ENCODE assay signal across 32 cellular contexts in the genomic region with DNA sequence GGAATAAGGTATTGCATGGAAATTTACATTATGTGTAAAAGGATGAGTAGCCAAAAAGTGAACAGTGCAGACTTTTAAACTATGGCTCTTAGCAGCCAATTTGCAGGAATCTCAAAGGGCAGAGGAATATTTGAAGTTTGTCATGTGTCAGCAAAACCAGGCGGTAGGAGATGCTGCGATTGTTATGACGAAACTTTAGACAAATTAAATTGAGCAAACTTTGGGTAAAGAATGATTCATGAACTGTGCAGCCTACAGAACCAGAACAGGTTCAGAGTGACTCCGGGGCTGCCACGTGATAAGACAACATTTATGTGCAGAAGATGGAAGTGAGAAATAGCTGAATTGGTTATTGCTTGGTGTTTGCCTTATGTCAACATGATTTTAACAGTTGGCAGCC.
"Had no signal": no experiment of that assay in that cellular context is flagged by ENCODE, and none has a peak within 500 bp of the region (broad histone marks: within the 10 kb centered on the region; RNA-seq: fewer than 3 reads in every experiment).

No MANE protein-coding gene starts in this region.

- H3K4me3 ChIP-seq: body of pancreas, cardiac muscle cell, coronary artery, dorsolateral prefrontal cortex, skin epidermis, testis had no signal

- H3K4me1 ChIP-seq: testis had no signal

- H3K27me3 ChIP-seq: body of pancreas, cardiac muscle cell, neutrophil, testis had no signal

- H3K36me3 ChIP-seq: cardiac muscle cell, neutrophil had no signal

- FAIRE-seq: keratinocyte, urothelium cell line had no signal

- H3K9me3 Mint-ChIP-seq: activated T-cell treated with anti-CD3 and anti-CD28 coated beads, Interleukin-2, amount 50 U/mL, for 72 hours; nephron progenitor cell; WTC11 had no signal

- H3K27ac Mint-ChIP-seq: activated CD8-positive, alpha-beta memory T cell treated with anti-CD3 and anti-CD28 coated beads, Interleukin-2, amount 10 ng/mL, durations not matched to agents 7 days and 5 days; activated CD8-positive, alpha-beta T cell treated with anti-CD3 and anti-CD28 coated beads, Interleukin-2, amount 10 ng/mL, durations not matched to agents 7 days and 5 days; activated naive CD8-positive, alpha-beta T cell; activated T-cell treated with anti-CD3 and anti-CD28 coated beads, Interleukin-2, amount 50 U/mL, for 72 hours; mesothelial cell of epicardium; naive B cell; nephron progenitor cell; WTC11 had no signal

- H3K4me3 Mint-ChIP-seq: activated CD8-positive, alpha-beta memory T cell treated with anti-CD3 and anti-CD28 coated beads, Interleukin-2, amount 10 ng/mL, durations not matched to agents 7 days and 5 days; activated CD8-positive, alpha-beta T cell treated with anti-CD3 and anti-CD28 coated beads, Interleukin-2, amount 10 ng/mL, durations not matched to agents 7 days and 5 days; activated naive CD8-positive, alpha-beta T cell; activated T-cell treated with anti-CD3 and anti-CD28 coated beads, Interleukin-2, amount 50 U/mL, for 72 hours; mesothelial cell of epicardium; naive B cell; nephron progenitor cell had no signal

- H3K36me3 Mint-ChIP-seq: activated CD8-positive, alpha-beta memory T cell treated with anti-CD3 and anti-CD28 coated beads, Interleukin-2, amount 10 ng/mL, durations not matched to agents 7 days and 5 days; mesothelial cell of epicardium; naive B cell; WTC11 had no signal

- H3K27ac ChIP-seq: body of pancreas, cardiac muscle cell, coronary artery, dorsolateral prefrontal cortex, neutrophil, skin epidermis, testis had no signal

- ATAC-seq: activated CD8-positive, alpha-beta memory T cell treated with anti-CD3 and anti-CD28 coated beads, Interleukin-2, amount 10 ng/mL, durations not matched to agents 7 days and 5 days; activated CD8-positive, alpha-beta T cell treated with anti-CD3 and anti-CD28 coated beads, Interleukin-2, amount 10 ng/mL, durations not matched to agents 7 days and 5 days; activated T-cell treated with anti-CD3 and anti-CD28 coated beads, Interleukin-2, amount 50 U/mL, for 72 hours; body of pancreas; left colon; sciatic nerve; stimulated activated naive CD8-positive, alpha-beta T cell treated with anti-CD3 and anti-CD28 coated beads, Interleukin-15, Interleukin-2, amounts not matched to agents 100 U/mL and 50 U/mL, for 24 hours had no signal

- DNase-seq: activated CD4-positive, alpha-beta T cell treated with anti-CD3 and anti-CD28 coated beads for 1 hour; activated CD8-positive, alpha-beta memory T cell treated with anti-CD3 and anti-CD28 coated beads, Interleukin-2, amount 10 ng/mL, durations not matched to agents 7 days and 5 days; activated CD8-positive, alpha-beta T cell treated with anti-CD3 and anti-CD28 coated beads, Interleukin-2, amount 10 ng/mL, durations not matched to agents 7 days and 5 days; activated effector memory CD4-positive, alpha-beta T cell treated with Interleukin-2 at 50 U/mL for 16 hours; activated naive CD4-positive, alpha-beta T cell treated with Interleukin-2 at 50 U/mL for 16 hours; activated T-cell treated with anti-CD3 and anti-CD28 coated beads, Interleukin-2, amount 50 U/mL, for 72 hours; aorta; body of pancreas; dorsolateral prefrontal cortex; effector memory CD4-positive, alpha-beta T cell; erythroblast; foreskin fibroblast; hippocampal formation; left colon; naive B cell; nephron progenitor cell; retina; stimulated activated CD4-positive, alpha-beta T cell treated with anti-CD3 and anti-CD28 coated beads, Interleukin-12 subunit alpha, Interleukin-12 subunit beta, amount 100 ng/mL, for 4 hours; stimulated activated CD4-positive, alpha-beta T cell treated with anti-CD3 and anti-CD28 coated beads, Interleukin-4, amount 100 ng/mL, for 1 hour; stimulated activated naive CD8-positive, alpha-beta T cell treated with anti-CD3 and anti-CD28 coated beads, Interleukin-15, Interleukin-2, amounts not matched to agents 100 U/mL and 50 U/mL, for 24 hours; testis; trophoblast cell had no signal

- H3K9me3 ChIP-seq: body of pancreas, neutrophil, testis had no signal

- H3K4me1 Mint-ChIP-seq: activated CD8-positive, alpha-beta memory T cell treated with anti-CD3 and anti-CD28 coated beads, Interleukin-2, amount 10 ng/mL, durations not matched to agents 7 days and 5 days; mesothelial cell of epicardium; naive B cell; nephron progenitor cell had no signal
